In the genomic region with DNA sequence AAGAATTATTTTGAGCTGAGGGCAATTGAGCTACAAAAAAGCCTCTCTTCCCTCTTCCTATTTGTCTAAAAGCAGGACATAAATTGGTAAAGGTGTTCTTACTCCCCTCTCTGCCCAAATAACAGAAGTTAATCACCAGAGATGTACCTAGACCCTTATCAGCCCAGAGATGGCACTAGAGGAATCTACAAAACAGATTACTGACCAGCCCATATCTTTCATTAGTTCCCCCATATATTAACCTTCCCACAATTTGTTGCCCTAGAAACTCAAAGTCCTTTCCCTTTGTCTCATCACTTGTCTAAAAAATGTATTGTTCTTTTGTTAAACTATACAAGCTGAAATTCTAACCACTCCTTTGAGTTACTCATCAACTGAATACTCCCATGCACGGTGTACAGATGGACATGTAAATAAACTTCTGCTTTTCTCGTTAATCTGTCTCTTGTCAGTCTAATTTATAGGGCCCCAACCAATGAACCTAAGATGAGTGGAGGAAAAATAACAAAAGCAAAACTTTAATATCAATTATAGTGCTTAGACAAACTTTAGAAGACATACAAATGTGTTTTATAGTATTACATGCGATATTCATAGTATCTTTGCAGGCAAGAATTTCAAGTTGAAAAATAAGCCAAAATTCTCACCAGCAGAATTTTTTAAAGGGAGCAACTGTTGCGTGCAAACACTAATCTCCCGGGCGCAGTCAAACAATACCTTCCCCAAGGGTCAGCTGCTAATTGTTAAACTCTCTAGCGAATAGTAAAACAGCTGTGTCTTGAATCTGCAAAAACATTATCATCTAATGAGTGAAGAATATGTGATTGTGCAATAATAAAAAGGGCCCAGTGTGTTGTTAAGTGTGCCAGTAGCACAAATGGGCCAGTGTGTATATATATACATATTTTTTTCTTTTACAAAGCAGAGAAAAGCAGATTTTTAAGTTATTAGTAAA, we compare ENCODE assay signal across 10 cellular contexts.
DNase-seq lines count a peak whose midpoint lies in the region; ATAC-seq and TF ChIP-seq lines count a peak whose summit lies in the region.
"Had no signal": no experiment of that assay in that cellular context is flagged by ENCODE, and none has a peak within 500 bp of the region (broad histone marks: within the 10 kb centered on the region; RNA-seq: fewer than 3 reads in every experiment).

No MANE protein-coding gene starts in this region.

- H3K4me1 ChIP-seq in Karpas-422 (ENCODE audit: low read length) (peaks cover 80% of the 10 kb centered on the region), suprapubic skin (no peaks in the 10 kb centered on the region)

- peak overlapping the region; percentile 73 for H3K9ac ChIP-seq in Karpas-422 (ENCODE audit: low read length)

- H3K36me3 ChIP-seq in Karpas-422 (ENCODE audit: insufficient read depth, low read length), result peaks cover 15% of the 10 kb centered on the region; the same call in 1 of the 2 replicates
- no peaks in the 10 kb centered on the region for H3K36me3 ChIP-seq in suprapubic skin

- no peak for TF ChIP-seq CTCF in suprapubic skin (IDR thresholded peaks at IDR 0.05)

- H4K20me1 ChIP-seq in Karpas-422 (ENCODE audit: insufficient read depth, low read depth, low read length), result no peaks in the 10 kb centered on the region

- no peak overlapping the region for H3K4me3 Mint-ChIP-seq in activated naive CD4-positive, alpha-beta T cell treated with anti-CD3 and anti-CD28 coated beads for 36 hours

- CTCF ChIA-PET in activated naive CD4-positive, alpha-beta T cell treated with anti-CD3 and anti-CD28 coated beads for 36 hours (lab: Charles Lee), result interaction anchor here (0.7 kb wide), 1 partner anchor 32 kb away, joined by 3 read pairs; no protein-coding TSS in a partner anchor

- H3K27me3 ChIP-seq in Karpas-422 (ENCODE audit: low read length) (no peaks in the 10 kb centered on the region), suprapubic skin (no peaks in the 10 kb centered on the region)

- H3K36me3 Mint-ChIP-seq in activated naive CD4-positive, alpha-beta T cell treated with anti-CD3 and anti-CD28 coated beads for 36 hours (ENCODE audit: low read depth), result no peaks in the 10 kb centered on the region

- peak overlapping the region; percentile 36 for H3K4me3 ChIP-seq in Karpas-422 (ENCODE audit: low read length)
- H3K4me3 ChIP-seq in suprapubic skin, result no peak overlapping the region
- H3K4me3 ChIP-seq: lung had no signal

- ATAC-seq in GM21447 (IDR thresholded peaks at IDR 0.05; ENCODE audit: unreplicated experiment), result peak; percentile 72

- H3K79me2 ChIP-seq in Karpas-422 (ENCODE audit: low read length), result no peaks in the 10 kb centered on the region

- DNase-seq in DMS53 treated with DMSO at 0.1 percent for 48 hours (lab: John Stamatoyannopoulos, UW; ENCODE audit: unreplicated experiment) (peak; percentile 3), Karpas-422 (peak; percentile 97), fibroblast of gingiva (ENCODE audit: low read depth) (peak; percentile 29), T-helper 2 cell (no peak), suprapubic skin (ENCODE audit: low spot score in 2 of 2) (no peak)
- no peak for DNase-seq in effector CD8-positive, alpha-beta T cell (lab: John Stamatoyannopoulos, UW)
- DNase-seq in activated naive CD4-positive, alpha-beta T cell treated with anti-CD3 and anti-CD28 coated beads for 36 hours, result no peak
- DNase-seq: RPMI8226 had no signal

- H3K4me2 ChIP-seq in Karpas-422 (ENCODE audit: low read depth, low read length, poor library complexity, severe bottlenecking), result peak overlapping the region; percentile 78

- H3K9me3 ChIP-seq in Karpas-422 (ENCODE audit: low read length) (peaks cover 9% of the 10 kb centered on the region; the same call in 1 of the 2 replicates), suprapubic skin (no peaks in the 10 kb centered on the region)

- peaks cover 8% of the 10 kb centered on the region for H3K27me3 Mint-ChIP-seq in activated naive CD4-positive, alpha-beta T cell treated with anti-CD3 and anti-CD28 coated beads for 36 hours (ENCODE audit: low read depth)

- H3K9me3 Mint-ChIP-seq in activated naive CD4-positive, alpha-beta T cell treated with anti-CD3 and anti-CD28 coated beads for 36 hours, result no peaks in the 10 kb centered on the region

- no peak overlapping the region for H2AFZ ChIP-seq in Karpas-422 (ENCODE audit: low read length)

- TF ChIP-seq EP300 in suprapubic skin (IDR thresholded peaks at IDR 0.05), result no peak

- no peaks in the 10 kb centered on the region for H3K9me2 ChIP-seq in Karpas-422 (replicated peaks; ENCODE audit: insufficient read depth, low read length)

- no peak for TF ChIP-seq POLR2A in suprapubic skin (IDR thresholded peaks at IDR 0.05)

- H3K27ac ChIP-seq in Karpas-422 (ENCODE audit: low read length) (peak overlapping the region; percentile 100), suprapubic skin (no peak overlapping the region)

- H3K27ac Mint-ChIP-seq in activated naive CD4-positive, alpha-beta T cell treated with anti-CD3 and anti-CD28 coated beads for 36 hours, result no peak overlapping the region

- WGBS in suprapubic skin, result 49% methylated on average over 7 of the region's 7 CpGs

- H3K4me1 Mint-ChIP-seq in activated naive CD4-positive, alpha-beta T cell treated with anti-CD3 and anti-CD28 coated beads for 36 hours (ENCODE audit: low read depth), result no peaks in the 10 kb centered on the region

- intact Hi-C loops in activated naive CD4-positive, alpha-beta T cell treated with anti-CD3 and anti-CD28 coated beads for 36 hours (cut with micrococcal nuclease), result no loop called here

Comparison
In these comparisons a context has a peak if more than half of its experiments do, and no peak if none do; other contexts are left out.
1. DNase-seq: peak in DMS53 treated with DMSO at 0.1 percent for 48 hours (single experiment), Karpas-422 (single experiment) and fibroblast of gingiva (single experiment); none in effector CD8-positive, alpha-beta T cell (single experiment), T-helper 2 cell (0 of 5), activated naive CD4-positive, alpha-beta T cell treated with anti-CD3 and anti-CD28 coated beads for 36 hours (single experiment) and suprapubic skin (0 of 2).